ENCODE assay signal across 8 cellular contexts in genomic region chr11:118353084-118353710, GRCh38. TPM values are rescaled to one million over a fixed set of nuclear protein-coding genes. Genes with fewer than 3 reads are reported as not detected.
A peak's percentile ranks its signal among the peaks of the same experiment; 100 is the strongest.
DNase-seq lines count a peak whose midpoint lies in the region; ATAC-seq and TF ChIP-seq lines count a peak whose summit lies in the region.

No MANE protein-coding gene starts in this region.

- POLR2A ChIA-PET in AG04450 (lab: Yijun Ruan, JAX): no interaction called here

- DNase-seq in AG04450 (ENCODE audit: low read depth, low spot score) (no peak), T-helper 17 cell (no peak), foreskin keratinocyte (peak in 1 of 2 donors; percentile 13), upper lobe of left lung (no peak)
- no peak for DNase-seq in activated CD4-positive, CD25-positive, alpha-beta regulatory T cell treated with anti-CD3 and anti-CD28 coated beads, Interleukin-2, amount 50 U/mL, for 72 hours
- DNase-seq in stimulated activated CD4-positive, alpha-beta T cell treated with anti-CD3 and anti-CD28 coated beads, Interleukin-2, amount 100 ng/mL, for 24 hours: no peak

- no peak overlapping the region for H3K4me3 Mint-ChIP-seq in T-helper 17 cell

- H3K4me1 ChIP-seq in foreskin keratinocyte (no peaks in the 10 kb centered on the region), upper lobe of left lung (no peaks in the 10 kb centered on the region)

- H3K27ac Mint-ChIP-seq in T-helper 17 cell: peak overlapping the region; percentile 76

- ATAC-seq in T-helper 17 cell: peak; percentile 27
- no peak for ATAC-seq in foreskin keratinocyte
- no peak for ATAC-seq in upper lobe of left lung (ENCODE audit: low FRiP score in 2 of 2)
- ATAC-seq in GM21737 (IDR thresholded peaks at IDR 0.05; ENCODE audit: unreplicated experiment): no peak

- peaks cover 20% of the 10 kb centered on the region for H3K4me1 Mint-ChIP-seq in T-helper 17 cell

- TF ChIP-seq CTCF in AG04450 (IDR thresholded peaks at IDR 0.05; ENCODE audit: low read depth, low read length) (peak; percentile 55), GM12872 (IDR thresholded peaks at IDR 0.05; ENCODE audit: insufficient read depth, low read depth, low read length) (peak; percentile 49; the same call in 2 of the 3 replicates), foreskin keratinocyte (conservative IDR thresholded peaks at IDR 0.05) (peak; percentile 75), upper lobe of left lung (IDR thresholded peaks at IDR 0.05) (peak in 5 of 6 experiments; percentile 32 to 49 (median 37))

- no peaks in the 10 kb centered on the region for H3K27me3 Mint-ChIP-seq in T-helper 17 cell

- H3K27me3 ChIP-seq in AG04450 (ENCODE audit: control insufficient read depth, insufficient read depth, low read length) (peaks cover 17% of the 10 kb centered on the region), foreskin keratinocyte (peaks cover 24% of the 10 kb centered on the region), upper lobe of left lung (no peaks in the 10 kb centered on the region)

- WGBS in upper lobe of left lung, 2 donors: 10 to 12% methylated on average over 6 of the region's 6 CpGs

- H3K4me3 ChIP-seq in AG04450 (ENCODE audit: low read depth, low read length) (no peak overlapping the region), upper lobe of left lung (no peak overlapping the region)

- no peak for TF ChIP-seq EP300 in upper lobe of left lung (IDR thresholded peaks at IDR 0.05)

- H3K9me3 ChIP-seq in AG04450 (ENCODE audit: control insufficient read depth, insufficient read depth, low read length) (no peaks in the 10 kb centered on the region), T-helper 17 cell (ENCODE audit: control insufficient read depth, low read length, poor library complexity, severe bottlenecking) (no peaks in the 10 kb centered on the region), upper lobe of left lung (no peaks in the 10 kb centered on the region)

- H3K27ac ChIP-seq in AG04450 (ENCODE audit: low read depth, low read length) (no peak overlapping the region), foreskin keratinocyte (no peak overlapping the region), upper lobe of left lung (no peak overlapping the region)

- no peak for TF ChIP-seq POLR2A in upper lobe of left lung (IDR thresholded peaks at IDR 0.05)

- H3K36me3 ChIP-seq in upper lobe of left lung: no peaks in the 10 kb centered on the region

- CTCF ChIA-PET in AG04450 (lab: Charles Lee): interaction anchor here (0.6 to 3.6 kb wide), 18 partner anchors 9 to 1633 kb away, joined by 3 to 60 read pairs (median 4); partner anchors contain the start of gene CD3D

- peaks cover 12% of the 10 kb centered on the region for H3K36me3 Mint-ChIP-seq in T-helper 17 cell (ENCODE audit: low read depth)

RNA-seq across cellular contexts. Expression of gene UBE4A, which starts 6.2 kb away (rescaled TPM):
- polyA plus RNA-seq in AG04450 (2011; rRNA removed) (32.0 and 33.7 TPM in 2 replicates), foreskin keratinocyte (5.6 and 6.3 TPM in 2 replicates)
- 44.5 and 49.3 TPM in 2 replicates for polyA minus RNA-seq in AG04450 (2011; rRNA and poly(A)+ RNA removed)
- total RNA-seq in T-helper 17 cell (10 to 100 TPM; 39.4 to 43.5 TPM), foreskin keratinocyte (27.4 and 28.1 TPM in 2 replicates), upper lobe of left lung (10 to 100 TPM; 22.5 to 49.2 (median 38.2) TPM)

RNA-seq across cellular contexts. Expression of gene CD3G, which starts 9.1 kb away (rescaled TPM):
- polyA plus RNA-seq in AG04450 (2011; rRNA removed) (not detected in 2 replicates), foreskin keratinocyte (not detected in 2 replicates)
- not detected in 2 replicates for polyA minus RNA-seq in AG04450 (2011; rRNA and poly(A)+ RNA removed)
- total RNA-seq in T-helper 17 cell (100 to 1,000 TPM; 156 to 170 TPM), foreskin keratinocyte (not detected in 2 replicates), upper lobe of left lung (1 to 10 TPM in 4 of 6 donors, under 1 TPM in 1, not detected in 1; 1.00 to 5.5 (median 1.9) TPM)

RNA-seq across cellular contexts. Expression of gene CD3D, which starts 10.7 kb away (rescaled TPM):
- polyA plus RNA-seq in AG04450 (2011; rRNA removed): not detected in 2 replicates
- polyA minus RNA-seq in AG04450 (2011; rRNA and poly(A)+ RNA removed): not detected in 2 replicates
- 100 to 1,000 TPM; 313 to 354 TPM for total RNA-seq in T-helper 17 cell
- total RNA-seq in foreskin keratinocyte: not detected in 2 replicates
- polyA plus RNA-seq in foreskin keratinocyte: not detected in 2 replicates
- 10 to 100 TPM in 3 of 6 donors, 1 to 10 TPM in 3; 4.1 to 22.3 (median 7.6) TPM for total RNA-seq in upper lobe of left lung

RNA-seq across cellular contexts. Expression of gene ATP5MG, which starts 48.2 kb away (rescaled TPM):
- polyA plus RNA-seq in AG04450 (2011; rRNA removed) (346 and 423 TPM in 2 replicates), foreskin keratinocyte (319 and 334 TPM in 2 replicates)
- 46.9 and 53.9 TPM in 2 replicates for polyA minus RNA-seq in AG04450 (2011; rRNA and poly(A)+ RNA removed)
- total RNA-seq in T-helper 17 cell (100 to 1,000 TPM; 183 to 184 TPM), foreskin keratinocyte (193 and 217 TPM in 2 replicates), upper lobe of left lung (100 to 1,000 TPM in 2 of 6 donors, 10 to 100 TPM in 4; 22.2 to 178 (median 58.0) TPM)

RNA-seq across cellular contexts. Expression of gene CD3E, which starts 48.7 kb away (rescaled TPM):
- polyA plus RNA-seq in AG04450 (2011; rRNA removed) (not detected in 2 replicates), foreskin keratinocyte (not detected in 2 replicates)
- not detected in 2 replicates for polyA minus RNA-seq in AG04450 (2011; rRNA and poly(A)+ RNA removed)
- total RNA-seq in T-helper 17 cell (100 to 1,000 TPM; 511 to 544 TPM), foreskin keratinocyte (not detected in 2 replicates), upper lobe of left lung (10 to 100 TPM in 2 of 6 donors, 1 to 10 TPM in 4; 3.9 to 13.6 (median 9.1) TPM)

Comparison
In these comparisons a context has a peak if more than half of its experiments do, and no peak if none do; other contexts are left out.
1. RNA of gene CD3G, which starts 9.1 kb away (total RNA-seq): 156 to 170 TPM in T-helper 17 cell; 1.00 to 5.5 TPM in upper lobe of left lung and not detected in foreskin keratinocyte; every median in the first group is over 10 times any median in the second.
2. RNA of gene CD3D, which starts 10.7 kb away (total RNA-seq): 313 to 354 TPM in T-helper 17 cell; 4.1 to 22.3 TPM in upper lobe of left lung and not detected in foreskin keratinocyte; every median in the first group is over 10 times any median in the second.
3. Peak in every context shown above with its lines, with median percentiles within 50 percentile points of each other: CTCF ChIP-seq.